In genomic region chr17:3879591-3880417, GRCh38 we compare ENCODE assay signal across 14 cellular contexts. TPM values are rescaled to one million over a fixed set of nuclear protein-coding genes. Genes with fewer than 3 reads are reported as not detected.
DNase-seq lines count a peak whose midpoint lies in the region; ATAC-seq and TF ChIP-seq lines count a peak whose summit lies in the region.
"Had no signal": no experiment of that assay in that cellular context is flagged by ENCODE, and none has a peak within 500 bp of the region (broad histone marks: within the 10 kb centered on the region; RNA-seq: fewer than 3 reads in every experiment).

No MANE protein-coding gene starts in this region.

- no peaks in the 10 kb centered on the region for H3K79me1 ChIP-seq in neuronal stem cell (ENCODE audit: low read depth, low read length)

- H3K9ac ChIP-seq in neuronal stem cell (ENCODE audit: low read depth, low read length, poor library complexity), result no peak overlapping the region

- H4K91ac ChIP-seq in neuronal stem cell (ENCODE audit: low read depth, low read length, poor library complexity), result no peak overlapping the region

- no peak overlapping the region for H4K8ac ChIP-seq in neuronal stem cell (ENCODE audit: low read depth, low read length)

- no peaks in the 10 kb centered on the region for H3K36me3 ChIP-seq in SJCRH30
- peaks cover 0 to 71% (median 6%) of the 10 kb centered on the region in 9 donors for H3K36me3 ChIP-seq in heart right ventricle
- H3K36me3 ChIP-seq in neuronal stem cell (replicated peaks in 1 of 2; ENCODE audit: control insufficient read depth in 2 of 2, insufficient read depth in 2 of 2, low read length in 2 of 2), result peaks cover 0 to 2% of the 10 kb centered on the region in 2 donors
- peaks cover 5% of the 10 kb centered on the region; the same call in 1 of the 2 replicates for H3K36me3 ChIP-seq in MG63
- H3K36me3 ChIP-seq: colonic mucosa had no signal

- peak overlapping the region; percentile 38 for H2AFZ ChIP-seq in neuronal stem cell (ENCODE audit: low read length)

- no peaks in the 10 kb centered on the region for H3K9me3 ChIP-seq in SJCRH30 (replicated peaks)
- no peaks in the 10 kb centered on the region for H3K9me3 ChIP-seq in heart right ventricle
- no peaks in the 10 kb centered on the region for H3K9me3 ChIP-seq in neuronal stem cell (replicated peaks in 1 of 2; ENCODE audit: control insufficient read depth in 2 of 2, insufficient read depth in 1 of 2, low read depth in 1 of 2, low read length in 2 of 2)
- no peaks in the 10 kb centered on the region for H3K9me3 ChIP-seq in MG63
- H3K9me3 ChIP-seq: colonic mucosa, sigmoid colon had no signal

- POLR2A ChIA-PET in HEK293T (lab: Yijun Ruan, JAX), result interaction anchor here (1.5 to 1.8 kb wide), 2 partner anchors 10 to 13 kb away, joined by 5 to 9 read pairs; partner anchors contain the start of gene CAMKK1

- H3K27ac ChIP-seq in SJCRH30, result peak overlapping the region; percentile 77
- H3K27ac ChIP-seq in heart right ventricle, result peak overlapping the region in 3 of 10 donors; percentile 12 to 41 (median 26)
- no peak overlapping the region for H3K27ac ChIP-seq in neuronal stem cell (replicated peaks; ENCODE audit: low read length)
- H3K27ac ChIP-seq: colonic mucosa had no signal

- no peak overlapping the region for H3K14ac ChIP-seq in neuronal stem cell (ENCODE audit: low read length)

- H3K4me1 ChIP-seq in SJCRH30 (peaks cover 17% of the 10 kb centered on the region), heart right ventricle (peaks cover 3 to 22% (median 9%) of the 10 kb centered on the region in 9 donors), neuronal stem cell (ENCODE audit: control insufficient read depth in 2 of 2, insufficient read depth in 1 of 2, low read depth in 1 of 2, low read length in 2 of 2) (peaks cover 9 to 10% of the 10 kb centered on the region in 2 donors)
- H3K4me1 ChIP-seq: colonic mucosa, sigmoid colon had no signal

- DNase-seq in DMS 273 treated with DMSO at 0.1 percent for 48 hours (lab: John Stamatoyannopoulos, UW), result peak; percentile 35
- DNase-seq in SJCRH30, result peak; percentile 47 to 62
- DNase-seq in heart right ventricle, result no peak
- DNase-seq in neuronal stem cell (ENCODE audit: low spot score), result no peak
- no peak for DNase-seq in stimulated activated CD4-positive, alpha-beta T cell treated with anti-CD3 and anti-CD28 coated beads, Interleukin-4, amount 100 ng/mL, for 1 hour
- DNase-seq in MG63, result no peak
- DNase-seq in NCI-H1694 (lab: John Stamatoyannopoulos, UW), result no peak
- no peak for DNase-seq in HEK293T (ENCODE audit: extremely low spot score)
- DNase-seq: activated CD4-positive, alpha-beta T cell treated with anti-CD3 and anti-CD28 coated beads, Interleukin-2, amount 10 ng/mL, durations not matched to agents 24 days and 14 days; activated T-cell treated with anti-CD3 and anti-CD28 coated beads for 4 hours; NCI-H2081; NK-92 treated with Interleukin-12 subunit alpha and Interleukin-12 subunit beta, amount 100 ng/mL, for 24 hours; sigmoid colon had no signal

- H3K18ac ChIP-seq in neuronal stem cell (ENCODE audit: low read length), result no peak overlapping the region

- intact Hi-C loops in heart right ventricle (cut with DNase I), result no loop called here

- H2BK12ac ChIP-seq in neuronal stem cell (ENCODE audit: low read length), result no peak overlapping the region

- WGBS in heart right ventricle, 2 donors, result 69% methylated on average over 25 of the region's 25 CpGs
- WGBS in neuronal stem cell (ENCODE audit: extremely low coverage in 2 of 2, insufficient read length in 2 of 2, insufficient replicate concordance in 1 of 2), 2 donors, result no CpG with 5 or more reads among the region's 25 CpGs

- H3K27me3 ChIP-seq in SJCRH30 (no peaks in the 10 kb centered on the region), heart right ventricle (no peaks in the 10 kb centered on the region), neuronal stem cell (ENCODE audit: control insufficient read depth in 3 of 3, insufficient read depth in 3 of 3, low read depth in 1 of 3, low read length in 3 of 3) (no peaks in the 10 kb centered on the region), MG63 (no peaks in the 10 kb centered on the region)
- H3K27me3 ChIP-seq: colonic mucosa, sigmoid colon had no signal

- H3K23ac ChIP-seq in neuronal stem cell (ENCODE audit: low read depth, low read length, poor library complexity), result peak overlapping the region; percentile 2

- no peak overlapping the region for H2BK15ac ChIP-seq in neuronal stem cell (ENCODE audit: low read length)

- H3K4me2 ChIP-seq in neuronal stem cell (ENCODE audit: insufficient read depth, low read length, poor library complexity, severe bottlenecking), result no peak overlapping the region

- H3K4ac ChIP-seq in neuronal stem cell (ENCODE audit: low read length), result no peak overlapping the region

- TF ChIP-seq CTCF in heart right ventricle (IDR thresholded peaks at IDR 0.05), result no peak

- no peak overlapping the region for H2AK5ac ChIP-seq in neuronal stem cell (ENCODE audit: low read depth, low read length)

- ATAC-seq in heart right ventricle, result peak in 6 of 8 donors; percentile 8 to 45 (median 29)

- H2BK120ac ChIP-seq in neuronal stem cell (ENCODE audit: low read depth, low read length), result no peak overlapping the region

- H3K4me3 ChIP-seq in SJCRH30 (peak overlapping the region; percentile 19), heart right ventricle (no peak overlapping the region), neuronal stem cell (ENCODE audit: low read length in 2 of 2) (no peak overlapping the region), MG63 (no peak overlapping the region)
- H3K4me3 ChIP-seq: colonic mucosa, sigmoid colon had no signal

- CTCF ChIA-PET in HEK293T (lab: Yijun Ruan, JAX), result no interaction called here

- no peak overlapping the region for H2BK5ac ChIP-seq in neuronal stem cell (ENCODE audit: low read length)

TF ChIP-seq in HEK293T, 16 proteins besides CTCF, POLR2A, EP300 and RAD21:
- no peak for TF ChIP-seq ELF4 (IDR thresholded peaks at IDR 0.05)
- no peak for TF ChIP-seq SUZ12 (IDR thresholded peaks at IDR 0.05)
- no peak for TF ChIP-seq ZNF384 (IDR thresholded peaks at IDR 0.05)
- TF ChIP-seq L3MBTL2 (conservative IDR thresholded peaks at IDR 0.05), result no peak
- no peak for TF ChIP-seq BHLHE40 (IDR thresholded peaks at IDR 0.05; ENCODE audit: borderline replicate concordance)
- no peak for TF ChIP-seq FOXK2 (IDR thresholded peaks at IDR 0.05)
- no peak for TF ChIP-seq SP1 (IDR thresholded peaks at IDR 0.05)
- no peak for TF ChIP-seq CTBP1 (IDR thresholded peaks at IDR 0.05; ENCODE audit: borderline replicate concordance)
- no peak for TF ChIP-seq HDGF (IDR thresholded peaks at IDR 0.05; ENCODE audit: borderline replicate concordance)
- TF ChIP-seq ARNT (IDR thresholded peaks at IDR 0.05), result no peak
- no peak for TF ChIP-seq FOXM1 (IDR thresholded peaks at IDR 0.05; ENCODE audit: borderline replicate concordance)
- TF ChIP-seq PKNOX1 (IDR thresholded peaks at IDR 0.05), result no peak
- TF ChIP-seq TARDBP (IDR thresholded peaks at IDR 0.05), result no peak
- TF ChIP-seq LEF1 (IDR thresholded peaks at IDR 0.05; ENCODE audit: borderline replicate concordance), result no peak
- no peak for TF ChIP-seq NFRKB (IDR thresholded peaks at IDR 0.05)
- TF ChIP-seq FOXA1 (IDR thresholded peaks at IDR 0.05), result no peak

RNA-seq across cellular contexts. Expression of gene CAMKK1, which starts 13.0 kb away (rescaled TPM):
- total RNA-seq in SJCRH30 (2014; rRNA removed; shearing (Covaris generic)), result 3.4 TPM in 2 replicates
- 1 to 10 TPM; 1.8 to 5.7 (median 3.7) TPM for total RNA-seq in heart right ventricle
- polyA plus RNA-seq in heart right ventricle, result 1 to 10 TPM; 2.6 to 2.8 TPM
- polyA plus RNA-seq in neuronal stem cell (2013, experiment 1 of 2), result 4.8 TPM
- 5.0 TPM for polyA plus RNA-seq in neuronal stem cell (2013, experiment 2 of 2)
- 3.1 and 3.9 TPM in 2 replicates for total RNA-seq in MG63 (2014; rRNA removed; shearing (Covaris generic); ENCODE audit: low replicate concordance)

RNA-seq across cellular contexts. Expression of gene NCBP3, which starts 33.8 kb away (rescaled TPM):
- 23.3 and 25.4 TPM in 2 replicates for total RNA-seq in SJCRH30 (2014; rRNA removed; shearing (Covaris generic))
- 10 to 100 TPM; 14.6 to 30.9 (median 23.1) TPM for total RNA-seq in heart right ventricle
- 10 to 100 TPM in 1 of 2 donors, 1 to 10 TPM in 1; 7.3 to 20.0 TPM for polyA plus RNA-seq in heart right ventricle
- 32.2 TPM for polyA plus RNA-seq in neuronal stem cell (2013, experiment 1 of 2)
- 31.9 TPM for polyA plus RNA-seq in neuronal stem cell (2013, experiment 2 of 2)
- total RNA-seq in MG63 (2014; rRNA removed; shearing (Covaris generic); ENCODE audit: low replicate concordance), result 6.6 and 10.2 TPM in 2 replicates

RNA-seq across cellular contexts. Expression of gene P2RX1, which starts 36.5 kb away (rescaled TPM):
- total RNA-seq in SJCRH30 (2014; rRNA removed; shearing (Covaris generic)), result 0.06 TPM in 1 of 2 replicates, not detected in the other
- 1 to 10 TPM in 4 of 10 donors, under 1 TPM in 6; 0.27 to 2.6 (median 0.49) TPM for total RNA-seq in heart right ventricle
- polyA plus RNA-seq in heart right ventricle, result under 1 TPM; 0.37 to 0.99 TPM
- not detected for polyA plus RNA-seq in neuronal stem cell (2013, experiment 1 of 2)
- not detected for polyA plus RNA-seq in neuronal stem cell (2013, experiment 2 of 2)
- total RNA-seq in MG63 (2014; rRNA removed; shearing (Covaris generic); ENCODE audit: low replicate concordance), result not detected in 2 replicates

Comparison
In these comparisons a context has a peak if more than half of its experiments do, and no peak if none do; other contexts are left out.
1. DNase-seq: peak in DMS 273 treated with DMSO at 0.1 percent for 48 hours (single experiment) and SJCRH30 (2 of 2); none in heart right ventricle (0 of 2), neuronal stem cell (single experiment), stimulated activated CD4-positive, alpha-beta T cell treated with anti-CD3 and anti-CD28 coated beads, Interleukin-4, amount 100 ng/mL, for 1 hour (single experiment), MG63 (single experiment), NCI-H1694 (single experiment) and HEK293T (single experiment).